ENCODE assay signal across 8 cellular contexts in the genomic region with DNA sequence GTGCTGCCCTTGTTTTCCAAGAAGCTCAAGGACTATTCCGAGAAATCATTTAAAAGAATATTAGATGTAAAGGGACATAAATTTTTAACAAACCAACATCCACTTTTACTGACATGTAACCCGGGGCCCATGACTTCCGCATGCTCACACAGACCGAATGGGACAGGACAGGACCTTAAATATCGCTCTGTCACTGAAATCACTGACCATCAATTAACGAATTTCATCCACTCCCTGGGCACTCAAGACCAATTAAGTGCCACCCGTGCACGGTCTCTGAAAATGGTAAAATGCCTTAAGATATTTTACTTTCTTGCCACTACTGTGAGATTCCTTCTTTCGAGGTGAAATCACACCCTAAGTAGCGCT. TPM values are rescaled to one million over a fixed set of nuclear protein-coding genes. Genes with fewer than 3 reads are reported as not detected.
A peak's percentile ranks its signal among the peaks of the same experiment; 100 is the strongest.
DNase-seq lines count a peak whose midpoint lies in the region; ATAC-seq and TF ChIP-seq lines count a peak whose summit lies in the region.

No MANE protein-coding gene starts in this region.

- peak overlapping the region; percentile 94 to 99 for H3K27ac ChIP-seq in SK-N-SH (ENCODE audit: low read depth in 2 of 2, low read length in 1 of 2)

- H3K79me2 ChIP-seq in SK-N-SH (ENCODE audit: insufficient read depth): peaks cover 24% of the 10 kb centered on the region; the same call in 1 of the 2 replicates

- peak; percentile 32 for ATAC-seq in GM18868 (IDR thresholded peaks at IDR 0.05; ENCODE audit: unreplicated experiment)
- peak; percentile 31 for ATAC-seq in HG02623 (IDR thresholded peaks at IDR 0.05; ENCODE audit: unreplicated experiment)

- POLR2A ChIA-PET in SK-N-SH (lab: Yijun Ruan, JAX): no interaction called here

- H3F3A ChIP-seq in SK-N-SH (replicated peaks; ENCODE audit: insufficient read depth): peaks cover 4% of the 10 kb centered on the region

- peak overlapping the region; percentile 77 for H3K4me2 ChIP-seq in SK-N-SH

- H3K4me3 ChIP-seq in SK-N-SH (ENCODE audit: low read depth in 2 of 2, low read length in 1 of 2) (peak overlapping the region; percentile 69 to 79), fibroblast of villous mesenchyme (ENCODE audit: low read depth, low read length) (peak overlapping the region; percentile 66)

- peaks cover 0 to 6% of the 10 kb centered on the region in 2 experiments; a peak in 2 of 4 replicates for H3K4me1 ChIP-seq in SK-N-SH (ENCODE audit: control insufficient read depth in 1 of 2, insufficient read depth in 2 of 2, low read depth in 1 of 2, low read length in 1 of 2)

- no peak for TF ChIP-seq CTCF in SK-N-SH (IDR thresholded peaks at IDR 0.05)
- no peak for TF ChIP-seq CTCF in fibroblast of villous mesenchyme (IDR thresholded peaks at IDR 0.05; ENCODE audit: insufficient read depth, low read depth, low read length)

- DNase-seq in SK-N-SH: no peak
- DNase-seq in fibroblast of villous mesenchyme (ENCODE audit: low read depth): no peak
- peak; percentile 1 for DNase-seq in renal cortical epithelial cell (ENCODE audit: low read depth)
- no peak for DNase-seq in NCI-H345 treated with DMSO at 0.1 percent for 48 hours (lab: John Stamatoyannopoulos, UW; ENCODE audit: unreplicated experiment)
- no peak for DNase-seq in SW480 (ENCODE audit: low spot score)
- no peak for DNase-seq in NCI-H146 treated with DMSO at 0.1 percent for 48 hours (lab: John Stamatoyannopoulos, UW; ENCODE audit: unreplicated experiment)

- peaks cover 15 to 21% of the 10 kb centered on the region in 2 experiments for H3K36me3 ChIP-seq in SK-N-SH (replicated peaks in 1 of 2; ENCODE audit: control insufficient read depth in 1 of 2, insufficient read depth in 2 of 2, low read length in 1 of 2)

- H4K20me1 ChIP-seq in SK-N-SH (ENCODE audit: insufficient read depth): no peaks in the 10 kb centered on the region

- 4% methylated on average over 10 of the region's 10 CpGs for WGBS in SK-N-SH (ENCODE audit: low lambda C conversion rate)

- H3K27me3 ChIP-seq in SK-N-SH (ENCODE audit: insufficient read depth): no peaks in the 10 kb centered on the region

- H3K9ac ChIP-seq in SK-N-SH: peak overlapping the region; percentile 94

- no peak for TF ChIP-seq EP300 in SK-N-SH (IDR thresholded peaks at IDR 0.05; ENCODE audit: borderline replicate concordance in 1 of 2, low read depth in 1 of 2, low read length in 1 of 2)

- TF ChIP-seq RAD21 in SK-N-SH (IDR thresholded peaks at IDR 0.05; ENCODE audit: low read length): no peak

- no peaks in the 10 kb centered on the region; the same call in 1 of the 2 replicates for H3K9me2 ChIP-seq in SK-N-SH

- no peaks in the 10 kb centered on the region for H3K9me3 ChIP-seq in SK-N-SH

- CTCF ChIA-PET in SK-N-SH (lab: Yijun Ruan, JAX): interaction anchor here (1.2 to 1.5 kb wide), 2 partner anchors 248 to 330 kb away, joined by 3 read pairs; no protein-coding TSS in a partner anchor

- peak overlapping the region; percentile 56 for H2AFZ ChIP-seq in SK-N-SH (ENCODE audit: low read depth)

TF ChIP-seq in SK-N-SH, 30 proteins besides CTCF, POLR2A, EP300 and RAD21:
- TF ChIP-seq TEAD4 (IDR thresholded peaks at IDR 0.05; ENCODE audit: borderline replicate concordance, insufficient read depth) (no peak), MXI1 (IDR thresholded peaks at IDR 0.05; ENCODE audit: low read depth, low read length) (peak; percentile 53), RCOR1 (IDR thresholded peaks at IDR 0.05; ENCODE audit: low read length) (no peak), SIN3A (IDR thresholded peaks at IDR 0.05; ENCODE audit: borderline replicate concordance, low read depth, low read length) (no peak), FOXJ3 (CRISPR knock-in tag; IDR thresholded peaks at IDR 0.05) (peak; percentile 29; the same call in 1 of the 2 replicates)

RNA-seq across cellular contexts. Expression of a gene that starts 0.5 kb away (rescaled TPM):
- polyA plus RNA-seq in SK-N-SH (2012; rRNA removed): 4.9 and 8.1 TPM in 2 replicates
- 6.6 and 8.0 TPM in 2 replicates for polyA plus RNA-seq in SK-N-SH (2012; cell fraction: cytosol; rRNA removed)
- polyA plus RNA-seq in SK-N-SH (2012; cell fraction: nucleus; rRNA removed): 4.8 and 15.4 TPM in 2 replicates
- total RNA-seq in fibroblast of villous mesenchyme (12.9 and 19.9 TPM in 2 replicates), renal cortical epithelial cell (15.3 and 16.8 TPM in 2 replicates)
